23 cellular contexts compared by ENCODE assay signal in genomic region chr2:226761195-226761583, GRCh38. TPM values are rescaled to one million over a fixed set of nuclear protein-coding genes. Genes with fewer than 3 reads are reported as not detected.
DNase-seq lines count a peak whose midpoint lies in the region; ATAC-seq, FAIRE-seq and TF ChIP-seq lines count a peak whose summit lies in the region.
"Had no signal": no experiment of that assay in that cellular context is flagged by ENCODE, and none has a peak within 500 bp of the region (broad histone marks: within the 10 kb centered on the region; RNA-seq: fewer than 3 reads in every experiment).

No MANE protein-coding gene starts in this region.

- H3K4me1 ChIP-seq in A549: peaks cover 54% of the 10 kb centered on the region
- H3K4me1 ChIP-seq in neural progenitor cell: no peaks in the 10 kb centered on the region

- H3K4me2 ChIP-seq in A549: peak overlapping the region; percentile 71
- H3K4me2 ChIP-seq in neural progenitor cell: no peak overlapping the region

- H3K9me3 ChIP-seq in A549 (peaks cover 8% of the 10 kb centered on the region; the same call in 2 of the 3 replicates), neural progenitor cell (ENCODE audit: low read depth) (no peaks in the 10 kb centered on the region)

- no peak for FAIRE-seq in A549 (lab: Jason Lieb, UNC)
- FAIRE-seq: islet of Langerhans, K562, urothelium cell line had no signal

- TF ChIP-seq CTCF in A549 (IDR thresholded peaks at IDR 0.05): 0 out of 3 replicates have a peak, but pooled peaks have one; percentile 8
- TF ChIP-seq CTCF in HFFc6 (IDR thresholded peaks at IDR 0.05): peak; percentile 58
- peak; percentile 18 for TF ChIP-seq CTCF in epithelial cell of proximal tubule (conservative IDR thresholded peaks at IDR 0.05; ENCODE audit: low read depth, low read length)
- TF ChIP-seq CTCF in neural progenitor cell (IDR thresholded peaks at IDR 0.05): peak; percentile 4

- ATAC-seq in A549 (no peak), HG03354 (IDR thresholded peaks at IDR 0.05; ENCODE audit: poor library complexity, severe bottlenecking, unreplicated experiment) (no peak), GM19395 (IDR thresholded peaks at IDR 0.05; ENCODE audit: unreplicated experiment) (no peak)
- ATAC-seq: activated naive CD8-positive, alpha-beta T cell treated with anti-CD3 and anti-CD28 coated beads, Interleukin-2, amount 50 U/mL, for 24 hours; K562; WTC11 had no signal

- no peak for TF ChIP-seq POLR2A in A549 (IDR thresholded peaks at IDR 0.05; ENCODE audit: low read length)

- H3K9ac ChIP-seq in neural progenitor cell: no peak overlapping the region

- CTCF ChIA-PET in A549 (lab: Yijun Ruan, JAX): interaction anchor here (1.0 to 1.5 kb wide), 8 partner anchors 8 to 872 kb away, joined by 3 to 6 read pairs (median 3); no protein-coding TSS in a partner anchor

- H3K27ac ChIP-seq in A549: peak overlapping the region; percentile 12 to 40; a peak in 1 of 6 replicates
- H3K27ac ChIP-seq in neural progenitor cell: no peak overlapping the region

- no peaks in the 10 kb centered on the region for H3F3A ChIP-seq in neural progenitor cell (ENCODE audit: low read depth)

- WGBS in A549 (ENCODE audit: missing lambda C conversion rate): 86% methylated on average over 2 of the region's 2 CpGs

- no peaks in the 10 kb centered on the region for H4K20me1 ChIP-seq in neural progenitor cell (ENCODE audit: low read depth)

- H3K9me3 Mint-ChIP-seq in HFFc6: peaks cover 6% of the 10 kb centered on the region
- peaks cover 33% of the 10 kb centered on the region for H3K9me3 Mint-ChIP-seq in neural progenitor cell

- POLR2A ChIA-PET in A549 (lab: Yijun Ruan, JAX): no interaction called here

- TF ChIP-seq EP300 in A549 (IDR thresholded peaks at IDR 0.05): no peak

- no peaks in the 10 kb centered on the region for H3K27me3 ChIP-seq in neural progenitor cell
- H3K27me3 ChIP-seq: brain microvascular endothelial cell had no signal

- H3K36me3 Mint-ChIP-seq in HFFc6 (ENCODE audit: low read depth) (peaks cover 51% of the 10 kb centered on the region), neural progenitor cell (peaks cover 65% of the 10 kb centered on the region)

- H3K27ac Mint-ChIP-seq in HFFc6 (peak overlapping the region; percentile 67), neural progenitor cell (no peak overlapping the region)
- H3K27ac Mint-ChIP-seq: activated naive CD8-positive, alpha-beta T cell treated with anti-CD3 and anti-CD28 coated beads, Interleukin-2, amount 50 U/mL, for 24 hours; WTC11 had no signal

- H3K4me3 Mint-ChIP-seq in HFFc6 (no peak overlapping the region; the same call in 1 of the 2 replicates), neural progenitor cell (no peak overlapping the region)
- H3K4me3 Mint-ChIP-seq: activated naive CD8-positive, alpha-beta T cell treated with anti-CD3 and anti-CD28 coated beads, Interleukin-2, amount 50 U/mL, for 24 hours; WTC11 had no signal

- H3K4me3 ChIP-seq in A549 (no peak overlapping the region), epithelial cell of proximal tubule (ENCODE audit: low read depth, low read length) (no peak overlapping the region), neural progenitor cell (no peak overlapping the region)
- H3K4me3 ChIP-seq: K562, lung had no signal

- H3K4me1 Mint-ChIP-seq in HFFc6 (ENCODE audit: low read depth): peaks cover 90% of the 10 kb centered on the region
- peaks cover 12% of the 10 kb centered on the region for H3K4me1 Mint-ChIP-seq in neural progenitor cell

- no peak for DNase-seq in A549 (ENCODE audit: low read depth in 1 of 2, low spot score in 1 of 2)
- no peak for DNase-seq in HFFc6
- DNase-seq in epithelial cell of proximal tubule (ENCODE audit: low read depth): no peak
- DNase-seq in neural progenitor cell (ENCODE audit: low spot score): no peak
- DNase-seq in NCI-H2081 (lab: John Stamatoyannopoulos, UW): no peak
- DNase-seq in activated CD4-positive, alpha-beta T cell treated with anti-CD3 and anti-CD28 coated beads, Interleukin-2, amount 50 U/mL, for 48 hours: no peak
- DNase-seq: activated CD4-positive, alpha-beta T cell treated with anti-CD3 and anti-CD28 coated beads, Interleukin-2, amount 50 U/mL, for 4 hours; activated CD8-positive, alpha-beta memory T cell treated with anti-CD3 and anti-CD28 coated beads, Interleukin-2, amount 50 U/mL, for 48 hours; activated effector memory CD4-positive, alpha-beta T cell treated with Interleukin-2 at 50 U/mL for 16 hours; activated naive CD8-positive, alpha-beta T cell treated with anti-CD3 and anti-CD28 coated beads, Interleukin-2, amount 50 U/mL, for 24 hours; brain microvascular endothelial cell; cortex of kidney; GOT3; hypothalamus; NCI-H1436 treated with DMSO at 0.1 percent for 48 hours; T1000 had no signal

- peaks cover 7% of the 10 kb centered on the region for H3K79me2 ChIP-seq in neural progenitor cell (ENCODE audit: low read depth)

- no peak for TF ChIP-seq RAD21 in A549 (conservative IDR thresholded peaks at IDR 0.05 in 1 of 2, IDR thresholded peaks at IDR 0.05 in 1 of 2)

- no peaks in the 10 kb centered on the region for H3K36me3 ChIP-seq in neural progenitor cell
- H3K36me3 ChIP-seq: brain microvascular endothelial cell had no signal

- no peak overlapping the region for H2AFZ ChIP-seq in neural progenitor cell (replicated peaks)

- H3K27me3 Mint-ChIP-seq in HFFc6 (ENCODE audit: insufficient read depth) (no peaks in the 10 kb centered on the region; the same call in 1 of the 2 replicates), neural progenitor cell (ENCODE audit: insufficient read depth, low read depth) (peaks cover 2% of the 10 kb centered on the region)
- H3K27me3 Mint-ChIP-seq: activated naive CD8-positive, alpha-beta T cell treated with anti-CD3 and anti-CD28 coated beads, Interleukin-2, amount 50 U/mL, for 24 hours had no signal

TF ChIP-seq in A549, 52 proteins besides CTCF, POLR2A, EP300 and RAD21:
- TF ChIP-seq KDM1A (IDR thresholded peaks at IDR 0.05; ENCODE audit: low read depth): no peak
- TF ChIP-seq TFCP2L1 (CRISPR knock-in tag; IDR thresholded peaks at IDR 0.05): no peak
- TF ChIP-seq HES2 (IDR thresholded peaks at IDR 0.05): no peak
- TF ChIP-seq BHLHE40 (IDR thresholded peaks at IDR 0.05; ENCODE audit: low read depth, low read length): no peak
- no peak for TF ChIP-seq RNF2 (IDR thresholded peaks at IDR 0.05; ENCODE audit: borderline replicate concordance, low read depth)
- TF ChIP-seq MAX (IDR thresholded peaks at IDR 0.05): no peak
- TF ChIP-seq EHMT2 (IDR thresholded peaks at IDR 0.05; ENCODE audit: low read depth): no peak
- no peak for TF ChIP-seq JUN (IDR thresholded peaks at IDR 0.05)
- TF ChIP-seq ZC3H11A (IDR thresholded peaks at IDR 0.05): no peak
- TF ChIP-seq ELK1 (IDR thresholded peaks at IDR 0.05; ENCODE audit: low read depth, low read length): no peak
- TF ChIP-seq PBX3 (IDR thresholded peaks at IDR 0.05): no peak
- no peak for TF ChIP-seq CEBPB (IDR thresholded peaks at IDR 0.05)
- no peak for TF ChIP-seq MAFK (IDR thresholded peaks at IDR 0.05; ENCODE audit: partially characterized antibody)
- TF ChIP-seq NR3C1 (IDR thresholded peaks at IDR 0.05): no peak

RNA-seq across cellular contexts. Expression of gene IRS1, which starts 38.4 kb away (rescaled TPM):
- polyA plus RNA-seq in A549 (2011; rRNA removed): 10.4 and 12.9 TPM in 2 replicates
- 13.4 and 20.3 TPM in 2 replicates for polyA plus RNA-seq in A549 (2012; cell fraction: cytosol; rRNA removed)
- 15.9 and 22.7 TPM in 2 replicates for polyA plus RNA-seq in A549 (2012; cell fraction: nucleus; rRNA removed)
- polyA plus RNA-seq in A549 (2017; fragmentation: RNase III; extraction: RNeasy Plus Mini Kit Qiagen cat#74134 plus additional on column Dnase treatment): 13.1 to 15.6 TPM (median 13.9 TPM) in 3 replicates
- 22.6 and 23.6 TPM in 2 replicates for polyA minus RNA-seq in A549 (2011; rRNA and poly(A)+ RNA removed)
- total RNA-seq in HFFc6 (2021; fragmentation: NEBNext Ultra II Directional; extraction: Animal tissue kit (Norgen Biotek cat#: 25700)): 10 to 100 TPM; 37.4 to 49.9 (median 44.4) TPM
- total RNA-seq in epithelial cell of proximal tubule: 13.0 and 25.8 TPM in 2 replicates
- total RNA-seq in neural progenitor cell (ENCODE audit: low replicate concordance): 8.4 and 13.0 TPM in 2 replicates

Comparison
In these comparisons a context has a peak if more than half of its experiments do, and no peak if none do; other contexts are left out.
1. CTCF ChIP-seq: peak in every context shown above with its lines; median percentile 58 in HFFc6; 18 in epithelial cell of proximal tubule; 8 in A549; 4 in neural progenitor cell.